In genomic region chr15:96316953-96317629, GRCh38 we compare ENCODE assay signal across 14 cellular contexts. TPM values are rescaled to one million over a fixed set of nuclear protein-coding genes. Genes with fewer than 3 reads are reported as not detected.
DNase-seq lines count a peak whose midpoint lies in the region; ATAC-seq and TF ChIP-seq lines count a peak whose summit lies in the region.
"Had no signal": no experiment of that assay in that cellular context is flagged by ENCODE, and none has a peak within 500 bp of the region (broad histone marks: within the 10 kb centered on the region; RNA-seq: fewer than 3 reads in every experiment).

No MANE protein-coding gene starts in this region.

- DNase-seq in ACHN (peak; percentile 69), OCI-M1 (lab: John Stamatoyannopoulos, UW) (peak; percentile 83), prostate gland (ENCODE audit: low spot score) (no peak), occipital lobe (lab: John Stamatoyannopoulos, UW) (no peak), GM10248 (ENCODE audit: extremely low spot score) (no peak)
- no peak for DNase-seq in stimulated activated CD4-positive, alpha-beta T cell treated with anti-CD3 and anti-CD28 coated beads, Interleukin-4, amount 100 ng/mL, for 1 hour
- DNase-seq: activated CD4-positive, alpha-beta T cell treated with anti-CD3 and anti-CD28 coated beads for 48 hours; foreskin fibroblast; NCI-H1930; NCI-H524 treated with DMSO at 0.1 percent for 48 hours; stimulated activated CD4-positive, alpha-beta T cell treated with anti-CD3 and anti-CD28 coated beads, Interleukin-12 subunit alpha, Interleukin-12 subunit beta, amount 100 ng/mL, for 4 hours had no signal

- H3K27me3 ChIP-seq in gastroesophageal sphincter (no peaks in the 10 kb centered on the region), prostate gland (replicated peaks; ENCODE audit: insufficient read depth) (no peaks in the 10 kb centered on the region)

- H3K4me3 ChIP-seq in gastroesophageal sphincter (peak overlapping the region; percentile 14 to 24), prostate gland (no peak overlapping the region)
- H3K4me3 ChIP-seq: breast epithelium had no signal

- peak overlapping the region; percentile 67 to 98 (median 86) for H3K27ac ChIP-seq in gastroesophageal sphincter
- peak overlapping the region; percentile 8 to 92 for H3K27ac ChIP-seq in prostate gland

- TF ChIP-seq POLR2A in gastroesophageal sphincter (IDR thresholded peaks at IDR 0.05) = no peak
- TF ChIP-seq POLR2A in prostate gland (IDR thresholded peaks at IDR 0.05) = no peak

- no peak for TF ChIP-seq CTCF in gastroesophageal sphincter (IDR thresholded peaks at IDR 0.05)
- no peak for TF ChIP-seq CTCF in prostate gland (IDR thresholded peaks at IDR 0.05)
- TF ChIP-seq CTCF in GM10248 (IDR thresholded peaks at IDR 0.05; ENCODE audit: control extremely low read depth, extremely low read depth, low read depth, missing control alignments) = no peak

- CTCF ChIA-PET in GM10248 (lab: Yijun Ruan, JAX) = interaction anchor here (1.6 kb wide), 1 partner anchor 10 kb away, joined by 6 read pairs; no protein-coding TSS in a partner anchor

- no peaks in the 10 kb centered on the region for H3K9me3 ChIP-seq in gastroesophageal sphincter
- no peaks in the 10 kb centered on the region for H3K9me3 ChIP-seq in prostate gland
- H3K9me3 ChIP-seq: breast epithelium had no signal

- no peak for TF ChIP-seq EP300 in gastroesophageal sphincter (IDR thresholded peaks at IDR 0.05)

- ATAC-seq in gastroesophageal sphincter = peak; percentile 64
- ATAC-seq in GM19397 (IDR thresholded peaks at IDR 0.05; ENCODE audit: unreplicated experiment) = no peak

- intact Hi-C loops in prostate gland (cut with DNase I) = no loop called here

- in situ Hi-C loops in ACHN (cut with HindIII; ENCODE audit: low pct_ligation_motif_present, low pct_unique_long_range_greater_than_20kb, low sequenced_read_pairs) = no loop called here

- H3K4me1 ChIP-seq in gastroesophageal sphincter (peaks cover 0 to 63% (median 3%) of the 10 kb centered on the region in 3 donors), prostate gland (replicated peaks) (no peaks in the 10 kb centered on the region)

- POLR2A ChIA-PET in GM10248 (lab: Yijun Ruan, JAX) = no interaction called here

- 40 to 44% methylated on average over 1 to 2 of the region's 2 CpGs for WGBS in gastroesophageal sphincter (ENCODE audit: low coverage in 1 of 2), 2 donors
- WGBS in prostate gland = 72% methylated on average over 2 of the region's 2 CpGs

- H3K36me3 ChIP-seq in gastroesophageal sphincter = no peaks in the 10 kb centered on the region
- H3K36me3 ChIP-seq in prostate gland = no peaks in the 10 kb centered on the region
- H3K36me3 ChIP-seq: breast epithelium had no signal

RNA-seq across cellular contexts. Expression of gene NR2F2, which starts 13.4 kb away (rescaled TPM):
- total RNA-seq in gastroesophageal sphincter (100 to 1,000 TPM in 1 of 4 donors, 10 to 100 TPM in 3; 82.7 to 126 (median 91.8) TPM), prostate gland (10 to 100 TPM; 48.7 to 58.1 TPM), occipital lobe (4.1 TPM)

Comparison
In these comparisons a context has a peak if more than half of its experiments do, and no peak if none do; other contexts are left out.
1. DNase-seq: peak in ACHN (single experiment) and OCI-M1 (single experiment); none in prostate gland (single experiment), stimulated activated CD4-positive, alpha-beta T cell treated with anti-CD3 and anti-CD28 coated beads, Interleukin-4, amount 100 ng/mL, for 1 hour (single experiment), occipital lobe (single experiment) and GM10248 (single experiment).
2. H3K4me3 ChIP-seq: peak in gastroesophageal sphincter (2 of 2); none in prostate gland (0 of 2).